Comparison of ENCODE assay signal across 8 cellular contexts in genomic region chr10:101353692-101354583, GRCh38. TPM values are rescaled to one million over a fixed set of nuclear protein-coding genes. Genes with fewer than 3 reads are reported as not detected.
DNase-seq lines count a peak whose midpoint lies in the region; ATAC-seq and TF ChIP-seq lines count a peak whose summit lies in the region.

Gene BTRC (plus strand): TSS chr10:101354165. CDS start chr10:101354181, 16 bp downstream.

- DNase-seq in DMS53 treated with DMSO at 0.1 percent for 48 hours (lab: John Stamatoyannopoulos, UW; ENCODE audit: unreplicated experiment) = peak; percentile 99
- peak; percentile 100 for DNase-seq in KG1 (lab: John Stamatoyannopoulos, UW)
- DNase-seq in Panc1 (ENCODE audit: low read depth, low spot score) = peak; percentile 99
- DNase-seq in activated T-cell treated with anti-CD3 and anti-CD28 coated beads, Interleukin-2, amount 50 U/mL, for 4 hours = peak; percentile 91
- DNase-seq in erythroblast (lab: John Stamatoyannopoulos, UW) = peak; percentile 99
- DNase-seq in stimulated activated CD8-positive, alpha-beta memory T cell treated with anti-CD3 and anti-CD28 coated beads, Interleukin-4, amount 100 ng/mL, for 48 hours = peak; percentile 96

- peak within 1 kb of the TSS; percentile 92 for H3K4me3 Mint-ChIP-seq in activated T-cell treated with anti-CD3 and anti-CD28 coated beads, Interleukin-2, amount 50 U/mL, for 4 hours

- H3K9me3 Mint-ChIP-seq in activated T-cell treated with anti-CD3 and anti-CD28 coated beads, Interleukin-2, amount 50 U/mL, for 4 hours = no peaks in the 10 kb centered on the region

- no peaks in the 10 kb centered on the region for H3K27me3 ChIP-seq in Panc1 (ENCODE audit: control insufficient read depth, insufficient read depth, low read length)
- no peaks in the 10 kb centered on the region for H3K27me3 ChIP-seq in mucosa of rectum (ENCODE audit: control insufficient read depth in 2 of 2, insufficient read depth in 2 of 2, low read length in 2 of 2)

- TF ChIP-seq CTCF in Panc1 (IDR thresholded peaks at IDR 0.05) = no peak

- peaks cover 24% of the 10 kb centered on the region for H3K4me1 Mint-ChIP-seq in activated T-cell treated with anti-CD3 and anti-CD28 coated beads, Interleukin-2, amount 50 U/mL, for 4 hours (ENCODE audit: low read depth)

- peak within 1 kb of the TSS; percentile 74 to 77 for H3K9ac ChIP-seq in mucosa of rectum (ENCODE audit: low read depth in 1 of 2, low read length in 2 of 2)

- CTCF ChIA-PET in Panc1 (lab: Charles Lee) = no interaction called here

- ATAC-seq in GM21723 (IDR thresholded peaks at IDR 0.05; ENCODE audit: unreplicated experiment) (peak; percentile 95), Panc1 (peak; percentile 99)
- peak; percentile 97 to 99 for ATAC-seq in activated T-cell treated with anti-CD3 and anti-CD28 coated beads, Interleukin-2, amount 50 U/mL, for 4 hours

- H3K9me3 ChIP-seq in Panc1 (ENCODE audit: control insufficient read depth, insufficient read depth, low read depth, low read length) (no peaks in the 10 kb centered on the region), mucosa of rectum (ENCODE audit: control insufficient read depth in 2 of 2, low read length in 2 of 2) (no peaks in the 10 kb centered on the region)

- H3K36me3 ChIP-seq in Panc1 (ENCODE audit: control insufficient read depth, insufficient read depth, low read length) = peaks cover 7% of the 10 kb centered on the region; the same call in 1 of the 2 replicates
- H3K36me3 ChIP-seq in mucosa of rectum (ENCODE audit: control insufficient read depth in 2 of 2, insufficient read depth in 2 of 2, low read length in 2 of 2) = no peaks in the 10 kb centered on the region

- intact Hi-C loops in Panc1 (cut with micrococcal nuclease; ENCODE audit: unreplicated experiment) = no loop called here

- TF ChIP-seq POLR2A in erythroblast (IDR thresholded peaks at IDR 0.05; ENCODE audit: low read length) = peak; percentile 48

- H3K4me1 ChIP-seq in Panc1 (ENCODE audit: control insufficient read depth, insufficient read depth, low read length) (peaks cover 9% of the 10 kb centered on the region; the same call in 1 of the 2 replicates), mucosa of rectum (ENCODE audit: control insufficient read depth in 2 of 2, insufficient read depth in 2 of 2, low read length in 2 of 2) (peaks cover 11% of the 10 kb centered on the region in 2 donors)

- in situ Hi-C loops in Panc1 (cut with HindIII; ENCODE audit: low pct_unique_long_range_greater_than_20kb, low sequenced_read_pairs) = no loop called here

- peaks cover 4% of the 10 kb centered on the region for H3K36me3 Mint-ChIP-seq in activated T-cell treated with anti-CD3 and anti-CD28 coated beads, Interleukin-2, amount 50 U/mL, for 4 hours (ENCODE audit: insufficient read depth)

- POLR2A ChIA-PET in Panc1 (lab: Charles Lee) = interaction anchor here (0.6 kb wide), 2 partner anchors 11 to 78 kb away, joined by 3 to 5 read pairs; no protein-coding TSS in a partner anchor

- peak within 1 kb of the TSS; percentile 70 to 77 for H3K4me3 ChIP-seq in Panc1 (ENCODE audit: low read depth in 2 of 2, low read length in 2 of 2)
- peak within 1 kb of the TSS; percentile 84 to 91 for H3K4me3 ChIP-seq in mucosa of rectum (ENCODE audit: low read length in 2 of 2)

- H3K27ac ChIP-seq in Panc1 (ENCODE audit: low read length) = peak within 1 kb of the TSS; percentile 79
- H3K27ac ChIP-seq in mucosa of rectum (ENCODE audit: low read depth in 2 of 2, low read length in 2 of 2) = peak within 1 kb of the TSS; percentile 80 to 84

- no TSS peak for BruUV-seq in Panc1 (replicated peaks; lab: Mats Ljungman, UMichigan)

- H3K27me3 Mint-ChIP-seq in activated T-cell treated with anti-CD3 and anti-CD28 coated beads, Interleukin-2, amount 50 U/mL, for 4 hours (ENCODE audit: low read depth) = peaks cover 10% of the 10 kb centered on the region

RNA-seq across cellular contexts. Expression of gene BTRC, which starts in this region (rescaled TPM):
- 22.1 TPM for total RNA-seq in Panc1 (2021; ENCODE audit: unreplicated experiment)
- polyA plus RNA-seq in Panc1 (2012; ENCODE audit: insufficient read length) = 8.0 TPM
- total RNA-seq in activated T-cell treated with anti-CD3 and anti-CD28 coated beads, Interleukin-2, amount 50 U/mL, for 4 hours = 10 to 100 TPM; 14.2 to 19.5 (median 14.8) TPM

Comparison
In these comparisons a context has a peak if more than half of its experiments do, and no peak if none do; other contexts are left out.
1. Peak in every context shown above with its lines: DNase-seq, ATAC-seq, H3K4me3 ChIP-seq and H3K27ac ChIP-seq.